ENCODE assay signal across 8 cellular contexts in genomic region chr22:45577746-45578523, GRCh38.
DNase-seq lines count a peak whose midpoint lies in the region; ATAC-seq and TF ChIP-seq lines count a peak whose summit lies in the region.

No MANE protein-coding gene starts in this region.

- POLR2A ChIA-PET in A673 (lab: Charles Lee; ENCODE audit: low non-redundant PET), result no interaction called here

- peak; percentile 98 for TF ChIP-seq CTCF in A673 (conservative IDR thresholded peaks at IDR 0.05; ENCODE audit: low read depth, low read length)

- H3K9me3 ChIP-seq in A673 (ENCODE audit: low read depth, low read length, poor library complexity, severe bottlenecking), result no peaks in the 10 kb centered on the region

- H3K27ac ChIP-seq in A673 (ENCODE audit: low read depth, low read length, poor library complexity, severe bottlenecking), result no peak overlapping the region

- DNase-seq in A673 (ENCODE audit: low spot score), result peak; percentile 85
- peak; percentile 64 for DNase-seq in GM19238 (ENCODE audit: insufficient read length, low spot score)
- DNase-seq in NCI-H345 (lab: John Stamatoyannopoulos, UW), result peak; percentile 81
- peak; percentile 59 for DNase-seq in activated CD4-positive, alpha-beta T cell treated with anti-CD3 and anti-CD28 coated beads for 1 hour
- peak; percentile 71 for DNase-seq in cerebellum (ENCODE audit: low spot score)
- DNase-seq in left lobe of liver (ENCODE audit: low spot score), result peak; percentile 76
- DNase-seq in stimulated activated CD4-positive, alpha-beta T cell treated with anti-CD3 and anti-CD28 coated beads, Interleukin-4, amount 100 ng/mL, for 24 hours, result peak; percentile 81

- intact Hi-C loops in A673 (cut with micrococcal nuclease; ENCODE audit: unreplicated experiment), result loop anchor here (10.0 kb wide), 1 partner anchor 287 kb away; no protein-coding TSS in a partner anchor

- no peaks in the 10 kb centered on the region for H3K36me3 ChIP-seq in A673 (ENCODE audit: insufficient read depth, low read length, poor library complexity, severe bottlenecking)

- H3K4me1 ChIP-seq in A673 (ENCODE audit: insufficient read depth, low read length, poor library complexity, severe bottlenecking), result no peaks in the 10 kb centered on the region

- H3K27me3 ChIP-seq in A673 (replicated peaks; ENCODE audit: insufficient read depth, low read depth, low read length, poor library complexity), result no peaks in the 10 kb centered on the region

- CTCF ChIA-PET in A673 (lab: Charles Lee), result interaction anchor here (0.9 kb wide), 1 partner anchor 25 kb away, joined by 3 read pairs; no protein-coding TSS in a partner anchor

- BruUV-seq in A673 (replicated peaks; lab: Mats Ljungman, UMichigan), result no TSS peak

- no peak overlapping the region for H3K4me3 ChIP-seq in A673 (ENCODE audit: low read depth, low read length, poor library complexity, severe bottlenecking)

- ATAC-seq in left lobe of liver (peak; percentile 90), GM18498 (IDR thresholded peaks at IDR 0.05; ENCODE audit: unreplicated experiment) (no peak)
